Comparison of ENCODE assay signal across 12 cellular contexts in the genomic region with DNA sequence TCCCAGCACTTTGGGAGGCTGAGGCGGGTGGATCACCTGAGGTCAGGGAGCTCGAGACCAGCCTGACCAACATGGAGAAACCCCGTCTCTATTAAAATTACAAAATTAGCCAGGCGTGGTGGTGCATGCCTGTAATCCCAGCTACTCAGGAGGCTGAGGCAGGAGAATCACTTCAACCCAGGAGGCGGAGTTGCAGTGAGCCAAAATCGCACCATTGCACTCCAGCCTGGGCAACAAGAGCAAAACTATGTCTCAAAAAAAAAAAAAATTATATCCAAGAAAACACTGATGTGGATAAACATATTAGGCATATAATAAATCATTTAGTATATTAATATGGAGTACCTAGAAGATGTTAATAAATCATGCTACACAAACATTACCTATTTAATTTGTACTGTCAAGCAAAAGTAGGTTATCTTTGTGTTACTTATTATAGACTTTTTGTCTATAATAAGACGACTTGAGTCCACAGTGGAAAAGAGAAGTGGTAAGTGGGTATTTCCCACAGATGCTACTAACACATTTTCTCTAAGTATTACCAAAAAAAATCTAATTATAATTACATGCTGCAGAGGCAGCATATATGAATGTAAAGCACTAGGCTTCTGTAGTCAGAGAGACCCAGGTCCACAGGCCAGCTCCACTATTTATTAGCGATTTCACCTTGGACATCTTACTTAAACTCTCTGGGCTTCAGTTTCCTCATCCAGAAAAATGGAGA. TPM values are rescaled to one million over a fixed set of nuclear protein-coding genes. Genes with fewer than 3 reads are reported as not detected.
DNase-seq lines count a peak whose midpoint lies in the region; ATAC-seq and TF ChIP-seq lines count a peak whose summit lies in the region.
"Had no signal": no experiment of that assay in that cellular context is flagged by ENCODE, and none has a peak within 500 bp of the region (broad histone marks: within the 10 kb centered on the region; RNA-seq: fewer than 3 reads in every experiment).

No MANE protein-coding gene starts in this region.

- peaks cover 0 to 16% (median 0%) of the 10 kb centered on the region in 3 donors for H3K36me3 ChIP-seq in tibial nerve

- TF ChIP-seq EP300 in tibial nerve (IDR thresholded peaks at IDR 0.05) = no peak

- no peaks in the 10 kb centered on the region for H3K9me3 ChIP-seq in tibial nerve
- H3K9me3 ChIP-seq: lower lobe of right lung, SK-N-SH had no signal

- WGBS in tibial nerve, 2 donors = 85 to 87% methylated on average over 8 of the region's 8 CpGs

- TF ChIP-seq POLR2A in tibial nerve (IDR thresholded peaks at IDR 0.05) = no peak

- no peaks in the 10 kb centered on the region for H3K27me3 ChIP-seq in tibial nerve

- peaks cover 0 to 64% (median 19%) of the 10 kb centered on the region in 4 donors for H3K4me1 ChIP-seq in tibial nerve

- peak overlapping the region in 3 of 4 donors; percentile 61 to 90 (median 87) for H3K27ac ChIP-seq in tibial nerve

- no peak overlapping the region for H3K4me3 ChIP-seq in tibial nerve
- H3K4me3 ChIP-seq: lower lobe of right lung had no signal

- ATAC-seq in GM19372 (IDR thresholded peaks at IDR 0.05; ENCODE audit: low read depth, unreplicated experiment) = peak; percentile 47
- ATAC-seq in HG03565 (IDR thresholded peaks at IDR 0.05; ENCODE audit: unreplicated experiment) = no peak
- ATAC-seq: lower lobe of right lung had no signal

- peak; percentile 75 for DNase-seq in NAMALWA (ENCODE audit: low spot score)
- DNase-seq in germinal center (ENCODE audit: low spot score) = peak; percentile 35
- no peak for DNase-seq in tibial nerve (ENCODE audit: low spot score in 2 of 2)
- DNase-seq in medulla oblongata (ENCODE audit: extremely low spot score) = no peak
- DNase-seq in stimulated activated CD4-positive, alpha-beta T cell treated with anti-CD3 and anti-CD28 coated beads, Interleukin-2, amount 100 ng/mL, for 24 hours = no peak
- DNase-seq: activated CD4-positive, alpha-beta T cell treated with anti-CD3 and anti-CD28 coated beads for 1 hour; lower lobe of right lung; NCI-H1417; NCI-H526 treated with DMSO at 0.1 percent for 48 hours; SK-N-SH had no signal

- TF ChIP-seq CTCF in tibial nerve (IDR thresholded peaks at IDR 0.05) = no peak

RNA-seq across cellular contexts. Expression of a gene that starts 34.5 kb away (rescaled TPM):
- 10 to 100 TPM; 21.6 to 28.8 (median 24.6) TPM for total RNA-seq in tibial nerve

Comparison
In these comparisons a context has a peak if more than half of its experiments do, and no peak if none do; other contexts are left out.
1. DNase-seq: peak in NAMALWA (single experiment) and germinal center (single experiment); none in tibial nerve (0 of 2), medulla oblongata (single experiment) and stimulated activated CD4-positive, alpha-beta T cell treated with anti-CD3 and anti-CD28 coated beads, Interleukin-2, amount 100 ng/mL, for 24 hours (0 of 2).